Comparison of ENCODE assay signal across 1 cellular context in the genomic region with DNA sequence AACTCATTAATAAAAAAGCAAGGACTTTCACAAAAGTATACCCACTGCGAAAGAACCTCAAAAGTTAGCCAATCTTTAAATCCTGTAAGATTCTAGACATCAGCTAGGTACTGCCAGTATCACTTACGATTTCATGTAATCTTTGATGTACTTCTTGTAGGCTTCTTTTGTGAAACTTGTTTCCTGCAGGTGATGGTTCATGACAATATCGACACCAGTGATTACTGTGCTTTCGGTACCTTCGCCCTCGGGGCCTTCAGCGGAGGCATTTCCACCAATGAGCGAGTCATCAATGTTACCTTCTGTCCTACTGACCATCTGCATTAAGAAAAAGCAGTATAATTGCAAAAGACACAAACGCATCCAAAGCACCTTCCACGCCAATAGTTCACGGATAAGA.
TF ChIP-seq lines count a peak whose summit lies in the region.

No MANE protein-coding gene starts in this region.

TF ChIP-seq in endothelial cell of umbilical vein, 7 proteins besides CTCF, POLR2A, EP300 and RAD21:
- TF ChIP-seq JUN (IDR thresholded peaks at IDR 0.05; ENCODE audit: borderline replicate concordance, insufficient read depth, insufficient read length, low read depth): no peak
